ENCODE assay signal across 11 cellular contexts in the genomic region with DNA sequence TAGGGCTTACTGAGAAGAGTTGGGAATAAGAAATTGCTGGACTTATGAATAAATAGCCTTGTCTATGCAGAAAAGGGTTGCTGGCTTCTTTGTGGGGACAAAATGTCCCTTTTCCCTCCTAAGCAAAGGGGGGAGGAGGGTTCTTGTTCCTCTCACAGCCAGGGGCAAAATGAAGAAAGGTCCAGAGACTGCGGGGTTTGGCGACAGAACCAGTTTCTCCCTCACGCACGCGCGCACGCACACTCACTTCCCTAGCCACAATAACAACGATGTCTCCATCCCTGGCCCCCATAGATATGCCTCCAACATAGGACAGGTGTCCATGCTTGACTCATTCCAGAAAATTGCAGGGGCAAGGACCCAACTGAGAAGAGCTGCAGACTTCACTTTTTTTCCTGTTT. TPM values are rescaled to one million over a fixed set of nuclear protein-coding genes. Genes with fewer than 3 reads are reported as not detected.
A peak's percentile ranks its signal among the peaks of the same experiment; 100 is the strongest.
DNase-seq lines count a peak whose midpoint lies in the region; ATAC-seq and TF ChIP-seq lines count a peak whose summit lies in the region.
"Had no signal": no experiment of that assay in that cellular context is flagged by ENCODE, and none has a peak within 500 bp of the region (broad histone marks: within the 10 kb centered on the region; RNA-seq: fewer than 3 reads in every experiment).

No MANE protein-coding gene starts in this region.

- peaks cover 1 to 2% (median 1%) of the 10 kb centered on the region in 3 donors for H3K27me3 Mint-ChIP-seq in CD14-positive monocyte (ENCODE audit: low read depth in 3 of 3)

- H3K27ac Mint-ChIP-seq in CD14-positive monocyte, result peak overlapping the region in 6 of 7 donors; percentile 15 to 78 (median 50)

- H3K79me2 ChIP-seq in trophoblast cell (ENCODE audit: control insufficient read depth, insufficient read depth, low read length, poor library complexity), result peaks cover 78% of the 10 kb centered on the region

- peaks cover 0 to 3% (median 0%) of the 10 kb centered on the region in 7 donors for H3K9me3 Mint-ChIP-seq in CD14-positive monocyte

- peak overlapping the region; percentile 96 to 98 for H3K4me3 Mint-ChIP-seq in CD14-positive monocyte

- H3K36me3 ChIP-seq in SJCRH30 (no peaks in the 10 kb centered on the region), trophoblast cell (ENCODE audit: control insufficient read depth in 1 of 2, insufficient read depth in 2 of 2, low read length in 2 of 2) (peaks cover 0 to 10% of the 10 kb centered on the region in 2 experiments)

- peak overlapping the region; percentile 98 for H3K4ac ChIP-seq in trophoblast cell (ENCODE audit: low read depth, low read length)

- no peak overlapping the region for H4K12ac ChIP-seq in trophoblast cell (ENCODE audit: low read depth, low read length)

- H2BK5ac ChIP-seq in trophoblast cell (ENCODE audit: low read depth, low read length, poor library complexity), result no peak overlapping the region

- intact Hi-C loops in CD14-positive monocyte (cut with micrococcal nuclease), result loop anchor here (2.0 to 5.0 kb wide), 3 partner anchors 15 to 70 kb away; no protein-coding TSS in a partner anchor

- no peak overlapping the region for H2BK120ac ChIP-seq in trophoblast cell (ENCODE audit: insufficient read depth, low read length, poor library complexity)

- no peak overlapping the region for H3K9ac ChIP-seq in trophoblast cell (ENCODE audit: low read length)

- H4K8ac ChIP-seq in trophoblast cell (ENCODE audit: low read depth, low read length), result no peak overlapping the region

- TF ChIP-seq CTCF in CD14-positive monocyte (IDR thresholded peaks at IDR 0.05), result no peak
- TF ChIP-seq CTCF in fibroblast of villous mesenchyme (IDR thresholded peaks at IDR 0.05; ENCODE audit: insufficient read depth, low read depth, low read length), result no peak

- no peak overlapping the region for H3K23ac ChIP-seq in trophoblast cell (ENCODE audit: low read length)

- DNase-seq in CD14-positive monocyte (ENCODE audit: low spot score) (no peak), SJCRH30 (peak; percentile 61 to 71), fibroblast of villous mesenchyme (ENCODE audit: low read depth) (no peak), trophoblast cell (no peak), COLO829 (ENCODE audit: low spot score) (no peak)
- DNase-seq in stimulated activated CD4-positive, alpha-beta T cell treated with anti-CD3 and anti-CD28 coated beads, Interleukin-4, amount 100 ng/mL, for 4 hours, result no peak
- DNase-seq: activated CD8-positive, alpha-beta memory T cell treated with anti-CD3 and anti-CD28 coated beads for 24 hours; GOT3; NCI-H226 had no signal

- peaks cover 27% of the 10 kb centered on the region for H3K4me1 ChIP-seq in SJCRH30
- peaks cover 49 to 50% of the 10 kb centered on the region in 2 experiments for H3K4me1 ChIP-seq in trophoblast cell (ENCODE audit: control insufficient read depth in 1 of 2, insufficient read depth in 2 of 2, low read length in 2 of 2)

- H3K27me3 ChIP-seq in SJCRH30, result no peaks in the 10 kb centered on the region
- no peaks in the 10 kb centered on the region for H3K27me3 ChIP-seq in trophoblast cell (ENCODE audit: insufficient read depth, low read length)

- peaks cover 35% of the 10 kb centered on the region for H3K79me1 ChIP-seq in trophoblast cell (ENCODE audit: low read length)

- ATAC-seq in GM21381 (IDR thresholded peaks at IDR 0.05; ENCODE audit: unreplicated experiment), result no peak
- ATAC-seq in HG02610 (IDR thresholded peaks at IDR 0.05; ENCODE audit: unreplicated experiment), result no peak

- no peak overlapping the region for H2BK12ac ChIP-seq in trophoblast cell (ENCODE audit: low read length)

- peak overlapping the region; percentile 49; the same call in 1 of the 2 replicates for H3K27ac ChIP-seq in SJCRH30
- H3K27ac ChIP-seq in trophoblast cell (ENCODE audit: low read depth, low read length), result no peak overlapping the region

- H3K18ac ChIP-seq in trophoblast cell (ENCODE audit: low read length), result no peak overlapping the region

- H3K4me1 Mint-ChIP-seq in CD14-positive monocyte, result peaks cover 68% of the 10 kb centered on the region

- no peaks in the 10 kb centered on the region for H3K9me3 ChIP-seq in SJCRH30 (replicated peaks)
- H3K9me3 ChIP-seq in trophoblast cell (ENCODE audit: insufficient read depth, low read depth, low read length), result no peaks in the 10 kb centered on the region

- H4K91ac ChIP-seq in trophoblast cell (ENCODE audit: low read depth, low read length), result no peak overlapping the region

- H2AFZ ChIP-seq in trophoblast cell (ENCODE audit: insufficient read depth, low read length, poor library complexity), result no peak overlapping the region

- H3K36me3 Mint-ChIP-seq in CD14-positive monocyte, result peaks cover 9 to 22% of the 10 kb centered on the region in 2 donors

- H3K4me2 ChIP-seq in trophoblast cell (ENCODE audit: low read length), result peak overlapping the region; percentile 27

- H3K14ac ChIP-seq in trophoblast cell (ENCODE audit: low read length), result no peak overlapping the region

- WGBS in trophoblast cell (ENCODE audit: extremely low coverage, insufficient coverage, insufficient read length), result no CpG with 5 or more reads among the region's 8 CpGs

- no peak overlapping the region for H2AK5ac ChIP-seq in trophoblast cell (ENCODE audit: low read length)

- H3K4me3 ChIP-seq in SJCRH30 (peak overlapping the region; percentile 89; the same call in 1 of the 2 replicates), fibroblast of villous mesenchyme (ENCODE audit: low read depth, low read length) (peak overlapping the region; percentile 99), trophoblast cell (ENCODE audit: low read depth, low read length) (no peak overlapping the region)

RNA-seq across cellular contexts. Expression of a gene that starts 3.3 kb away (rescaled TPM):
- polyA plus RNA-seq in CD14-positive monocyte, result 1 to 10 TPM; 3.3 to 8.9 TPM
- 11.5 and 13.6 TPM in 2 replicates for total RNA-seq in SJCRH30 (2014; rRNA removed; shearing (Covaris generic))
- total RNA-seq in fibroblast of villous mesenchyme, result 23.3 and 30.9 TPM in 2 replicates
- 52.4 and 54.3 TPM in 2 replicates for polyA plus RNA-seq in trophoblast cell (2013)

Comparison
In these comparisons a context has a peak if more than half of its experiments do, and no peak if none do; other contexts are left out.
1. DNase-seq: peak in SJCRH30 (2 of 2); none in CD14-positive monocyte (single experiment), fibroblast of villous mesenchyme (single experiment), trophoblast cell (0 of 2), COLO829 (single experiment) and stimulated activated CD4-positive, alpha-beta T cell treated with anti-CD3 and anti-CD28 coated beads, Interleukin-4, amount 100 ng/mL, for 4 hours (0 of 2).